ENCODE assay signal across 1 cellular context in genomic region chr20:62946918-62947317, GRCh38.
TF ChIP-seq lines count a peak whose summit lies in the region.

No MANE protein-coding gene starts in this region.

TF ChIP-seq in SK-N-SH, 30 proteins besides CTCF, POLR2A, EP300 and RAD21 (continued from another document):
- TF ChIP-seq CHD2 (IDR thresholded peaks at IDR 0.05; ENCODE audit: low read length, partially characterized antibody) (peak; percentile 68), GABPA (IDR thresholded peaks at IDR 0.05; ENCODE audit: low read depth) (no peak), USF1 (IDR thresholded peaks at IDR 0.05; ENCODE audit: borderline replicate concordance, low read depth) (no peak), GATA2 (CRISPR knock-in tag; IDR thresholded peaks at IDR 0.05) (peak; percentile 75), MEF2A (IDR thresholded peaks at IDR 0.05; ENCODE audit: borderline replicate concordance, low read depth) (no peak)
